8 cellular contexts compared by ENCODE assay signal in genomic region chr6:722077-722524, GRCh38. TPM values are rescaled to one million over a fixed set of nuclear protein-coding genes. Genes with fewer than 3 reads are reported as not detected.
DNase-seq lines count a peak whose midpoint lies in the region; ATAC-seq, FAIRE-seq and TF ChIP-seq lines count a peak whose summit lies in the region.

No MANE protein-coding gene starts in this region.

- H3K4me2 ChIP-seq in DND-41 (ENCODE audit: insufficient read depth, low read length) (peak overlapping the region; percentile 31; the same call in 1 of the 2 replicates), fibroblast of lung (ENCODE audit: extremely low read depth, insufficient read depth, low read length) (peak overlapping the region; percentile 30), neural cell (ENCODE audit: low read length) (no peak overlapping the region)

- peak; percentile 98 for ATAC-seq in DND-41 (ENCODE audit: insufficient read depth, low read depth)
- ATAC-seq in stimulated activated naive CD8-positive, alpha-beta T cell treated with anti-CD3 and anti-CD28 coated beads, Interleukin-15, Interleukin-2, amounts not matched to agents 100 U/mL and 50 U/mL, for 24 hours, result peak; percentile 81
- no peak for ATAC-seq in GM18870 (IDR thresholded peaks at IDR 0.05; ENCODE audit: unreplicated experiment)

- H3K9ac ChIP-seq in DND-41 (ENCODE audit: low read depth, low read length) (no peak overlapping the region), fibroblast of lung (ENCODE audit: insufficient read depth, low read length) (no peak overlapping the region), neural cell (ENCODE audit: low read length) (no peak overlapping the region)

- peak overlapping the region; percentile 46 for H2AFZ ChIP-seq in DND-41 (ENCODE audit: low read depth, low read length)
- H2AFZ ChIP-seq in fibroblast of lung (ENCODE audit: low read length), result no peak overlapping the region
- H2AFZ ChIP-seq in neural cell (ENCODE audit: low read depth, low read length), result no peak overlapping the region

- peaks cover 10% of the 10 kb centered on the region for H3K27me3 ChIP-seq in DND-41 (ENCODE audit: insufficient read depth, low read length, poor library complexity)
- H3K27me3 ChIP-seq in fibroblast of lung (ENCODE audit: control insufficient read depth, insufficient read depth, low read length), result no peaks in the 10 kb centered on the region
- no peaks in the 10 kb centered on the region for H3K27me3 ChIP-seq in neural cell (ENCODE audit: insufficient read depth, low read depth, low read length)

- no peaks in the 10 kb centered on the region for H3K9me3 ChIP-seq in DND-41 (ENCODE audit: insufficient read depth, low read length, severe bottlenecking)
- H3K9me3 ChIP-seq in fibroblast of lung (ENCODE audit: control insufficient read depth, insufficient read depth, low read depth, low read length), result no peaks in the 10 kb centered on the region
- H3K9me3 ChIP-seq in neural cell (ENCODE audit: low read length), result no peaks in the 10 kb centered on the region

- no peaks in the 10 kb centered on the region for H3F3A ChIP-seq in neural cell (ENCODE audit: insufficient read depth, low read length, poor library complexity, severe bottlenecking)

- H3K9me2 ChIP-seq in neural cell (ENCODE audit: insufficient read depth, low read length), result no peaks in the 10 kb centered on the region

- H3K36me3 ChIP-seq in DND-41 (ENCODE audit: insufficient read depth, low read length) (no peaks in the 10 kb centered on the region), fibroblast of lung (ENCODE audit: control insufficient read depth, insufficient read depth, low read length) (no peaks in the 10 kb centered on the region), neural cell (ENCODE audit: insufficient read depth, low read length) (no peaks in the 10 kb centered on the region)

- DNase-seq in DND-41, result peak; percentile 75
- DNase-seq in HTR-8/SVneo (ENCODE audit: insufficient read length, low spot score), result peak; percentile 80
- peak; percentile 92 for DNase-seq in RPMI8226
- DNase-seq in activated T-helper 1 cell treated with Interleukin-2 at 50 U/mL for 16 hours (ENCODE audit: low read depth), result peak; percentile 51
- peak; percentile 70 to 93 for DNase-seq in fibroblast of lung (ENCODE audit: low read depth in 2 of 2)
- DNase-seq in stimulated activated naive CD8-positive, alpha-beta T cell treated with anti-CD3 and anti-CD28 coated beads, Interleukin-15, Interleukin-2, amounts not matched to agents 100 U/mL and 50 U/mL, for 24 hours, result peak; percentile 84

- H4K20me1 ChIP-seq in DND-41 (ENCODE audit: insufficient read depth, low read length) (no peaks in the 10 kb centered on the region), fibroblast of lung (ENCODE audit: control insufficient read depth, extremely low read depth, insufficient read depth, low read length) (no peaks in the 10 kb centered on the region), neural cell (ENCODE audit: insufficient read depth) (no peaks in the 10 kb centered on the region)

- H3K4me1 ChIP-seq in DND-41 (ENCODE audit: insufficient read depth, low read length) (no peaks in the 10 kb centered on the region), fibroblast of lung (ENCODE audit: control insufficient read depth, extremely low read depth, insufficient read depth, low read length) (peaks cover 5% of the 10 kb centered on the region)

- no peak overlapping the region for H3K4me3 ChIP-seq in DND-41 (ENCODE audit: low read depth in 1 of 2, low read length in 2 of 2)
- peak overlapping the region in 2 of 4 experiments; percentile 18 to 27 for H3K4me3 ChIP-seq in fibroblast of lung (replicated peaks in 1 of 4; ENCODE audit: control extremely low read depth in 1 of 4, insufficient read depth in 1 of 4, low read depth in 3 of 4, low read length in 4 of 4)
- no peak overlapping the region for H3K4me3 ChIP-seq in neural cell (ENCODE audit: low read length)

- TF ChIP-seq EP300 in neural cell (conservative IDR thresholded peaks at IDR 0.05; ENCODE audit: poor library complexity, severe bottlenecking), result no peak

- peak; percentile 69 for TF ChIP-seq RAD21 in neural cell (conservative IDR thresholded peaks at IDR 0.05)

- TF ChIP-seq CTCF in DND-41 (IDR thresholded peaks at IDR 0.05; ENCODE audit: borderline replicate concordance, extremely low read depth, low read length, poor library complexity, severe bottlenecking) (peak; percentile 94), fibroblast of lung (conservative IDR thresholded peaks at IDR 0.05 in 1 of 2, IDR thresholded peaks at IDR 0.05 in 1 of 2; ENCODE audit: low read depth in 1 of 2, low read length in 2 of 2) (peak; percentile 89 to 96), neural cell (IDR thresholded peaks at IDR 0.05; ENCODE audit: poor library complexity, severe bottlenecking) (peak; percentile 80)

- H3K79me2 ChIP-seq in DND-41 (ENCODE audit: insufficient read depth, low read length) (no peaks in the 10 kb centered on the region), fibroblast of lung (ENCODE audit: control insufficient read depth, insufficient read depth, low read length) (no peaks in the 10 kb centered on the region), neural cell (replicated peaks; ENCODE audit: insufficient read depth, low read length) (no peaks in the 10 kb centered on the region)

- H3K27ac ChIP-seq in DND-41 (ENCODE audit: low read length) (no peak overlapping the region), fibroblast of lung (ENCODE audit: insufficient read depth, low read length) (no peak overlapping the region), neural cell (ENCODE audit: low read length) (no peak overlapping the region)

- peak; percentile 60 for FAIRE-seq in HTR-8/SVneo (lab: Jason Lieb, UNC)

TF ChIP-seq in neural cell, 6 proteins besides CTCF, POLR2A, EP300 and RAD21:
- TF ChIP-seq TAF1 (IDR thresholded peaks at IDR 0.05; ENCODE audit: low read depth), result no peak
- TF ChIP-seq SMC3 (conservative IDR thresholded peaks at IDR 0.05; ENCODE audit: poor library complexity), result peak; percentile 80
- TF ChIP-seq REST (IDR thresholded peaks at IDR 0.05; ENCODE audit: borderline replicate concordance), result no peak
- no peak for TF ChIP-seq POLR2AphosphoS5 (IDR thresholded peaks at IDR 0.05)
- no peak for TF ChIP-seq EZH2 (IDR thresholded peaks at IDR 0.05; ENCODE audit: borderline replicate concordance, insufficient read depth, low read length, poor library complexity, severe bottlenecking)
TF ChIP-seq in neural cell: peak in this region for 1.

RNA-seq across cellular contexts. Expression of gene EXOC2, which starts 29.2 kb away (rescaled TPM):
- 41.6 and 42.3 TPM in 2 replicates for total RNA-seq in fibroblast of lung
- 19.7 and 22.4 TPM in 2 replicates for polyA plus RNA-seq in fibroblast of lung
- 14.4 and 19.0 TPM in 2 replicates for polyA plus RNA-seq in fibroblast of lung (2012)
- 17.1 and 20.3 TPM in 2 replicates for polyA minus RNA-seq in fibroblast of lung (ENCODE audit: low replicate concordance)
- polyA plus RNA-seq in neural cell, result 35.2 and 38.6 TPM in 2 replicates
- polyA minus RNA-seq in neural cell, result 86.4 and 92.4 TPM in 2 replicates
